Comparison of ENCODE assay signal across 13 cellular contexts in genomic region chr17:16007439-16007838, GRCh38.
"Had no signal": no experiment of that assay in that cellular context is flagged by ENCODE, and none has a peak within 500 bp of the region (broad histone marks: within the 10 kb centered on the region; RNA-seq: fewer than 3 reads in every experiment).

No MANE protein-coding gene starts in this region.

- ATAC-seq: gastroesophageal sphincter, WTC11 had no signal

- DNase-seq: activated CD4-positive, alpha-beta T cell treated with anti-CD3 and anti-CD28 coated beads, Interleukin-2, amount 50 U/mL, for 48 hours; activated CD8-positive, alpha-beta memory T cell treated with anti-CD3 and anti-CD28 coated beads, Interleukin-2, amount 50 U/mL, for 48 hours; activated gamma-delta T cell treated with Interleukin-2 at 50 U/mL for 16 hours; effector CD8-positive, alpha-beta T cell; left ventricle myocardium inferior; SK-N-SH; stimulated activated CD4-positive, alpha-beta T cell treated with anti-CD3 and anti-CD28 coated beads, Interleukin-4, amount 100 ng/mL, for 24 hours; tibial artery had no signal

- H3K27ac Mint-ChIP-seq: memory B cell, WTC11 had no signal

- FAIRE-seq: keratinocyte had no signal

- H3K27me3 Mint-ChIP-seq: memory B cell had no signal

- H3K4me3 Mint-ChIP-seq: memory B cell, neural crest cell, WTC11 had no signal

- H3K4me1 Mint-ChIP-seq: neural crest cell had no signal

- H3K9me3 Mint-ChIP-seq: memory B cell, neural crest cell, WTC11 had no signal
